In genomic region chr11:66365166-66365565, GRCh38 we compare ENCODE assay signal across 18 cellular contexts. TPM values are rescaled to one million over a fixed set of nuclear protein-coding genes. Genes with fewer than 3 reads are reported as not detected.
DNase-seq lines count a peak whose midpoint lies in the region; ATAC-seq and TF ChIP-seq lines count a peak whose summit lies in the region.
"Had no signal": no experiment of that assay in that cellular context is flagged by ENCODE, and none has a peak within 500 bp of the region (broad histone marks: within the 10 kb centered on the region; RNA-seq: fewer than 3 reads in every experiment).

No MANE protein-coding gene starts in this region.

- H3K9me2 ChIP-seq in HCT116 (ENCODE audit: insufficient read depth): no peaks in the 10 kb centered on the region

- in situ Hi-C loops in G401 (cut with HindIII; ENCODE audit: low sequenced_read_pairs): no loop called here

- BruUV-seq in HCT116 (replicated peaks; lab: Mats Ljungman, UMichigan): no TSS peak

- POLR2A ChIA-PET in HCT116 (lab: Charles Lee): no interaction called here

- H3K27me3 ChIP-seq in HCT116 (ENCODE audit: insufficient read depth, low read length): no peaks in the 10 kb centered on the region
- H3K27me3 ChIP-seq in osteoblast (ENCODE audit: insufficient read depth, low read length): no peaks in the 10 kb centered on the region
- H3K27me3 ChIP-seq: Peyer's patch had no signal

- H4K20me1 ChIP-seq in HCT116 (ENCODE audit: insufficient read depth) (no peaks in the 10 kb centered on the region), osteoblast (ENCODE audit: insufficient read depth, low read length) (no peaks in the 10 kb centered on the region)

- H2AFZ ChIP-seq in HCT116 (ENCODE audit: low read depth, low read length, poor library complexity, severe bottlenecking): no peak overlapping the region
- no peak overlapping the region for H2AFZ ChIP-seq in osteoblast (ENCODE audit: low read length)

- ATAC-seq in HCT116: no peak
- peak; percentile 3 for ATAC-seq in esophagus mucosa
- ATAC-seq in sciatic nerve: peak; percentile 16
- ATAC-seq in HG03457 (IDR thresholded peaks at IDR 0.05; ENCODE audit: unreplicated experiment): no peak
- no peak for ATAC-seq in GM21423 (IDR thresholded peaks at IDR 0.05; ENCODE audit: unreplicated experiment)
- ATAC-seq: Right ventricle myocardium inferior had no signal

- H3K9ac ChIP-seq in HCT116 (ENCODE audit: low read length): no peak overlapping the region

- TF ChIP-seq CTCF in HCT116 (IDR thresholded peaks at IDR 0.05 in 2 of 3, conservative IDR thresholded peaks at IDR 0.05 in 1 of 3; ENCODE audit: borderline replicate concordance in 1 of 3, insufficient read depth in 1 of 3, low read depth in 2 of 3, low read length in 2 of 3) (no peak), osteoblast (IDR thresholded peaks at IDR 0.05; ENCODE audit: extremely low read depth, low read depth, low read length) (no peak)

- CTCF ChIA-PET in HCT116 (lab: Charles Lee): interaction anchor here (1.1 to 2.8 kb wide), 2 partner anchors 21 to 24 kb away, joined by 4 to 23 read pairs; no protein-coding TSS in a partner anchor

- peak overlapping the region; percentile 34; the same call in 1 of the 2 replicates for H3K27ac ChIP-seq in HCT116 (ENCODE audit: low read depth, low read length)
- H3K27ac ChIP-seq in osteoblast (ENCODE audit: low read depth, low read length): no peak overlapping the region
- H3K27ac ChIP-seq: Peyer's patch had no signal

- RAD21 ChIA-PET in HCT116 (lab: Charles Lee; ENCODE audit: low non-redundant PET in 1 of 2, low total read pairs in 2 of 2, uncharacterized antibody in 2 of 2, unreplicated experiment in 2 of 2): no interaction called here

- no peak for TF ChIP-seq POLR2A in HCT116 (IDR thresholded peaks at IDR 0.05; ENCODE audit: borderline replicate concordance, extremely low read depth, insufficient read depth, insufficient read length)

- TF ChIP-seq RAD21 in HCT116 (IDR thresholded peaks at IDR 0.05; ENCODE audit: low read depth): no peak

- peaks cover 7 to 16% of the 10 kb centered on the region in 2 experiments for H3K4me1 ChIP-seq in HCT116 (ENCODE audit: control insufficient read depth in 1 of 2, insufficient read depth in 2 of 2, low read length in 2 of 2)
- H3K4me1 ChIP-seq in osteoblast (ENCODE audit: insufficient read depth, low read length): peaks cover 6% of the 10 kb centered on the region

- DNase-seq in D341Med (ENCODE audit: low spot score) (peak; percentile 24), HCT116 (ENCODE audit: low read depth, low spot score) (no peak), sciatic nerve (ENCODE audit: low spot score) (no peak), osteoblast (ENCODE audit: insufficient read length, low spot score, missing footprints) (no peak), G401 (ENCODE audit: low spot score) (no peak)
- DNase-seq: ACHN; GDM1; NCI-H187; NCI-H2107; NCI-H510A; NCI-H748 treated with DMSO at 0.1 percent for 48 hours; NK-92 treated with Interleukin-12 subunit alpha and Interleukin-12 subunit beta, amount 100 ng/mL, for 24 hours; Peyer's patch had no signal

- H3K4me2 ChIP-seq in HCT116 (ENCODE audit: low read length) (no peak overlapping the region), osteoblast (ENCODE audit: insufficient read depth, low read length) (no peak overlapping the region)

- peaks cover 27% of the 10 kb centered on the region for H3K79me2 ChIP-seq in HCT116 (ENCODE audit: insufficient read depth, low read length)
- no peaks in the 10 kb centered on the region for H3K79me2 ChIP-seq in osteoblast (ENCODE audit: insufficient read depth, low read length)

- H3K36me3 ChIP-seq in HCT116 (ENCODE audit: control insufficient read depth in 1 of 2, insufficient read depth in 2 of 2, low read length in 2 of 2) (peaks cover 30 to 56% of the 10 kb centered on the region in 2 experiments), osteoblast (ENCODE audit: insufficient read depth, low read length) (no peaks in the 10 kb centered on the region)
- H3K36me3 ChIP-seq: Peyer's patch had no signal

- intact Hi-C loops in HCT116 (cut with micrococcal nuclease) (no loop called here), sciatic nerve (cut with DNase I) (no loop called here)

- H3K4me3 ChIP-seq in HCT116 (replicated peaks in 1 of 2; ENCODE audit: low read depth in 1 of 2, low read length in 2 of 2) (no peak overlapping the region), osteoblast (ENCODE audit: insufficient read depth, low read length) (no peak overlapping the region)
- H3K4me3 ChIP-seq: Peyer's patch had no signal

- H3K9me3 ChIP-seq in HCT116 (ENCODE audit: control insufficient read depth in 1 of 2, insufficient read depth in 1 of 2, low read depth in 1 of 2, low read length in 2 of 2) (no peaks in the 10 kb centered on the region), osteoblast (ENCODE audit: low read depth, low read length) (no peaks in the 10 kb centered on the region)
- H3K9me3 ChIP-seq: Peyer's patch had no signal

TF ChIP-seq in HCT116, 20 proteins besides CTCF, POLR2A, EP300 and RAD21:
- no peak for TF ChIP-seq EZH2phosphoT487 (IDR thresholded peaks at IDR 0.05; ENCODE audit: borderline replicate concordance)
- TF ChIP-seq SIN3A (IDR thresholded peaks at IDR 0.05; ENCODE audit: low read depth): no peak
- no peak for TF ChIP-seq ATF3 (IDR thresholded peaks at IDR 0.05)
- no peak for TF ChIP-seq TCF7L2 (IDR thresholded peaks at IDR 0.05; ENCODE audit: borderline replicate concordance, extremely low read depth, insufficient read depth, insufficient read length)

RNA-seq across cellular contexts. Expression of gene SLC29A2, which starts 6.4 kb away (rescaled TPM):
- total RNA-seq in HCT116 (2021; ENCODE audit: unreplicated experiment) (39.7 TPM), esophagus mucosa (3.6 TPM), sciatic nerve (2.3 TPM), osteoblast (under 0.01 and 0.29 TPM in 2 replicates)
- polyA plus RNA-seq in HCT116 (2012): 24.1 and 26.8 TPM in 2 replicates
- 1.9 and 3.0 TPM in 2 replicates for total RNA-seq in G401 (2014; rRNA removed; shearing (Covaris generic))

RNA-seq across cellular contexts. Expression of gene B4GAT1, which starts 17.7 kb away (rescaled TPM):
- total RNA-seq in HCT116 (2021; ENCODE audit: unreplicated experiment): 6.7 TPM
- 4.6 and 6.1 TPM in 2 replicates for polyA plus RNA-seq in HCT116 (2012)
- total RNA-seq in esophagus mucosa: 3.5 TPM
- 49.3 TPM for total RNA-seq in sciatic nerve
- 20.6 and 21.2 TPM in 2 replicates for total RNA-seq in osteoblast
- 22.2 and 23.7 TPM in 2 replicates for total RNA-seq in G401 (2014; rRNA removed; shearing (Covaris generic))

RNA-seq across cellular contexts. Expression of gene BRMS1, which starts 20.3 kb away (rescaled TPM):
- total RNA-seq in HCT116 (2021; ENCODE audit: unreplicated experiment) (42.1 TPM), esophagus mucosa (31.8 TPM), sciatic nerve (18.7 TPM), osteoblast (43.0 and 43.1 TPM in 2 replicates)
- 32.8 and 37.7 TPM in 2 replicates for polyA plus RNA-seq in HCT116 (2012)
- total RNA-seq in G401 (2014; rRNA removed; shearing (Covaris generic)): 92.6 and 111 TPM in 2 replicates

RNA-seq across cellular contexts. Expression of gene RIN1, which starts 28.9 kb away (rescaled TPM):
- 38.7 TPM for total RNA-seq in HCT116 (2021; ENCODE audit: unreplicated experiment)
- polyA plus RNA-seq in HCT116 (2012): 39.8 and 41.0 TPM in 2 replicates
- 23.1 TPM for total RNA-seq in esophagus mucosa
- total RNA-seq in sciatic nerve: 5.0 TPM
- 27.1 and 31.8 TPM in 2 replicates for total RNA-seq in osteoblast
- total RNA-seq in G401 (2014; rRNA removed; shearing (Covaris generic)): 34.3 and 46.6 TPM in 2 replicates

RNA-seq across cellular contexts. Expression of gene CD248, which starts 48.3 kb away (rescaled TPM):
- total RNA-seq in HCT116 (2021; ENCODE audit: unreplicated experiment) (0.32 TPM), esophagus mucosa (4.0 TPM), sciatic nerve (35.1 TPM), osteoblast (103 and 107 TPM in 2 replicates)
- polyA plus RNA-seq in HCT116 (2012): not detected in 2 replicates
- total RNA-seq in G401 (2014; rRNA removed; shearing (Covaris generic)): 0.58 TPM in 1 of 2 replicates, not detected in the other
- total RNA-seq: H4 had no signal

Comparison
In these comparisons a context has a peak if more than half of its experiments do, and no peak if none do; other contexts are left out.
1. ATAC-seq: peak in esophagus mucosa (single experiment) and sciatic nerve (single experiment); none in HCT116 (single experiment), HG03457 (single experiment) and GM21423 (single experiment).